In the genomic region with DNA sequence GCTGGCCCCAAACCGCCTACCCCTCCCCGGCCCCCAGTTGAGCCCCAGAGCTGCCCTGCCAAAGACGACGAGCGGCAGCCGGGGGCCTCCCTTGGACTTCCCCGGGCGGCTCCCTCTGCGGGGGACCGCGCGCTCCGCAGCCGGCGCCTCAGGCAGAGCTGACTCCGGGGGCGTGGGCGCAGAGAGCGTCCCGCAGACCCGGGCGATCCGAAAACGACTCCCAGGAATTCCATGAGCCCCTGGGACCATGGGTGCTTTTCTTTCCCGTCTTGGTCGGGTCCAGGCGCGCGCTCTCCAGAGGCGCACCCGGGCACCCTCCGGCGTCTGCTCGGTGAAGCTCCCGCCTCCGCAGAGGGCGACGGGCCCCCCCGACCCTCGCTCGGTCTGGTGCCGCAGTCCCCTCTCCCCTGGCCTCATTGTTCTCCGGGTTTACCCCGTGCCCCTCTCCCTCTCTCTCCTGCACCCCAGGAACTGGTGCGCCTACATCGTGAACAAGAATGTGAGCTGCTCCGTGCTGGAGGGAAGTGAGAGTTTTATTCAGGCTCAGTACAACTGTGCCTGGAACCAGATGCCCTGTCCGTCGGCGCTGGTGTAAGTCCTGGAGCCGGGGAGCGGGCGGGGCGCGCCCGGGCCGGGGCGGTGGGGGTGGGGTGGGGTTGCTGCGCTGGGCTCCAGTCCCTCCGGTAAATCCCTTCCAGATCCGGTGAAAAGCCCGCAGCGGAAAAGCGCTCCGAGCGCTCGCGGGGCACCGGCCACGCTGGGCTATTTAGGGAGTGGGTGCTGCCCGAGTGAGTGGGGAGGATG, we compare ENCODE assay signal across 8 cellular contexts. TPM values are rescaled to one million over a fixed set of nuclear protein-coding genes. Genes with fewer than 3 reads are reported as not detected.
DNase-seq lines count a peak whose midpoint lies in the region; ATAC-seq and TF ChIP-seq lines count a peak whose summit lies in the region.

No MANE protein-coding gene starts in this region.

- no peak overlapping the region for H3T11ph ChIP-seq in H9 (ENCODE audit: low read length)

- no peak overlapping the region for H2BK5ac ChIP-seq in H9 (ENCODE audit: insufficient read length, low read length)

- no peak overlapping the region for H3K56ac ChIP-seq in H9 (ENCODE audit: insufficient read length, low read depth, low read length)

- intact Hi-C loops in esophagus squamous epithelium (cut with DNase I), result no loop called here

- H2AK5ac ChIP-seq in H9 (ENCODE audit: insufficient read length, low read length), result no peak overlapping the region

- peaks cover 0 to 4% (median 0%) of the 10 kb centered on the region in 7 donors for H3K9me3 Mint-ChIP-seq in CD4-positive, CD25-positive, alpha-beta regulatory T cell
- H3K9me3 Mint-ChIP-seq in H9 (no peaks in the 10 kb centered on the region), nephron (no peaks in the 10 kb centered on the region)

- peak; percentile 14 to 20 for ATAC-seq in CD4-positive, CD25-positive, alpha-beta regulatory T cell (ENCODE audit: low read depth in 2 of 2)
- no peak for ATAC-seq in HG03196 (IDR thresholded peaks at IDR 0.05; ENCODE audit: unreplicated experiment)

- TF ChIP-seq POLR2A in esophagus squamous epithelium (IDR thresholded peaks at IDR 0.05), result no peak

- H4K20me1 ChIP-seq in H9 (ENCODE audit: control insufficient read depth, insufficient read depth, insufficient read length), result no peaks in the 10 kb centered on the region

- H3K36me3 Mint-ChIP-seq in CD4-positive, CD25-positive, alpha-beta regulatory T cell, result peaks cover 4% of the 10 kb centered on the region
- H3K36me3 Mint-ChIP-seq in H9 (ENCODE audit: insufficient read depth in 1 of 3, low read depth in 3 of 3), result no peaks in the 10 kb centered on the region
- H3K36me3 Mint-ChIP-seq in nephron (ENCODE audit: low read depth), result no peaks in the 10 kb centered on the region

- H3K9me3 ChIP-seq in CD4-positive, CD25-positive, alpha-beta regulatory T cell (ENCODE audit: control insufficient read depth in 2 of 2, low read length in 2 of 2), result no peaks in the 10 kb centered on the region
- H3K9me3 ChIP-seq in H9 (ENCODE audit: control insufficient read depth, low read depth, low read length) (no peaks in the 10 kb centered on the region), esophagus squamous epithelium (no peaks in the 10 kb centered on the region)

- H2BK12ac ChIP-seq in H9 (ENCODE audit: insufficient read length, low read depth, low read length), result no peak overlapping the region

- H4K91ac ChIP-seq in H9 (ENCODE audit: insufficient read length, low read depth, low read length), result no peak overlapping the region

- no peak overlapping the region for H3K27ac ChIP-seq in CD4-positive, CD25-positive, alpha-beta regulatory T cell (ENCODE audit: insufficient read depth, low read length, poor library complexity, severe bottlenecking)
- H3K27ac ChIP-seq in H9 (ENCODE audit: insufficient read length, low read depth, low read length) (no peak overlapping the region), esophagus squamous epithelium (peak overlapping the region; percentile 58 to 88 (median 78))

- H3K36me3 ChIP-seq in CD4-positive, CD25-positive, alpha-beta regulatory T cell (ENCODE audit: control insufficient read depth, insufficient read depth, low read length), result no peaks in the 10 kb centered on the region
- no peaks in the 10 kb centered on the region for H3K36me3 ChIP-seq in esophagus squamous epithelium

- H3K9ac ChIP-seq in H9 (ENCODE audit: extremely low read depth, insufficient read length, low read length), result no peak overlapping the region

- H2BK120ac ChIP-seq in H9 (ENCODE audit: low read depth, low read length, poor library complexity, severe bottlenecking), result no peak overlapping the region

- TF ChIP-seq CTCF in H9 (conservative IDR thresholded peaks at IDR 0.05) (no peak), esophagus squamous epithelium (IDR thresholded peaks at IDR 0.05) (no peak), nephron (IDR thresholded peaks at IDR 0.05; ENCODE audit: unreplicated experiment in 3 of 3) (no peak)

- H3K4me1 Mint-ChIP-seq in CD4-positive, CD25-positive, alpha-beta regulatory T cell, result peaks cover 4 to 27% (median 16%) of the 10 kb centered on the region in 4 donors
- peaks cover 14 to 16% of the 10 kb centered on the region in 2 experiments for H3K4me1 Mint-ChIP-seq in H9
- peaks cover 43% of the 10 kb centered on the region for H3K4me1 Mint-ChIP-seq in nephron

- H3K4me3 ChIP-seq in CD4-positive, CD25-positive, alpha-beta regulatory T cell (ENCODE audit: low read depth, low read length), result no peak overlapping the region
- peak overlapping the region; percentile 33 to 62 (median 53) for H3K4me3 ChIP-seq in esophagus squamous epithelium

- H2AFZ ChIP-seq in H9 (ENCODE audit: low read length), result no peak overlapping the region

- H3K18ac ChIP-seq in H9 (ENCODE audit: insufficient read length, low read depth, low read length), result no peak overlapping the region

- peak overlapping the region in 1 of 3 donors; percentile 64 for H3K27ac Mint-ChIP-seq in CD4-positive, CD25-positive, alpha-beta regulatory T cell
- no peak overlapping the region for H3K27ac Mint-ChIP-seq in H9
- H3K27ac Mint-ChIP-seq in nephron, result peak overlapping the region; percentile 67 to 92 (median 76)

- no peak overlapping the region for H3K4ac ChIP-seq in H9 (ENCODE audit: low read depth, low read length)

- peaks cover 25% of the 10 kb centered on the region for H3K4me1 ChIP-seq in CD4-positive, CD25-positive, alpha-beta regulatory T cell (ENCODE audit: control insufficient read depth, insufficient read depth, low read length, poor library complexity, severe bottlenecking)
- H3K4me1 ChIP-seq in H9 (ENCODE audit: insufficient read depth, low read length), result no peaks in the 10 kb centered on the region
- H3K4me1 ChIP-seq in esophagus squamous epithelium, result peaks cover 9 to 28% (median 11%) of the 10 kb centered on the region in 3 donors

- WGBS in H9 (ENCODE audit: extremely low coverage, insufficient read length, low lambda C conversion rate), result no CpG with 5 or more reads among the region's 71 CpGs
- 0 to 14% methylated on average over 1 to 2 of the region's 71 CpGs for WGBS in esophagus squamous epithelium, 2 donors

- no peaks in the 10 kb centered on the region for H3K79me2 ChIP-seq in H9 (ENCODE audit: insufficient read depth, low read length)

- no peak overlapping the region for H2BK20ac ChIP-seq in H9 (ENCODE audit: low read depth, low read length, poor library complexity, severe bottlenecking)

- no peak overlapping the region for H3K14ac ChIP-seq in H9 (ENCODE audit: insufficient read depth, low read length)

- H3K23ac ChIP-seq in H9 (ENCODE audit: insufficient read length, low read depth, low read length), result no peak overlapping the region

- H3K4me2 ChIP-seq in H9 (ENCODE audit: insufficient read depth, insufficient read length, low read length), result peak overlapping the region; percentile 46

- H2BK15ac ChIP-seq in H9 (ENCODE audit: low read depth, low read length), result no peak overlapping the region

- no peaks in the 10 kb centered on the region for H3K79me1 ChIP-seq in H9 (ENCODE audit: insufficient read depth, low read depth, low read length, poor library complexity, severe bottlenecking)

- H4K8ac ChIP-seq in H9 (replicated peaks; ENCODE audit: insufficient read length, low read depth, low read length), result no peak overlapping the region

- peak in 1 of 3 donors; percentile 16 for DNase-seq in CD4-positive, CD25-positive, alpha-beta regulatory T cell
- DNase-seq in H9 (peak; percentile 56), esophagus squamous epithelium (lab: John Stamatoyannopoulos, UW) (no peak), NCI-H2171 treated with DMSO at 0.1 percent for 48 hours (lab: John Stamatoyannopoulos, UW) (no peak), NCI-H748 (lab: John Stamatoyannopoulos, UW; ENCODE audit: unreplicated experiment) (no peak)
- DNase-seq in activated CD4-positive, alpha-beta T cell treated with anti-CD3 and anti-CD28 coated beads, Interleukin-2, amount 50 U/mL, for 1 hour, result peak; percentile 8

- H3K4me3 Mint-ChIP-seq in CD4-positive, CD25-positive, alpha-beta regulatory T cell, result peak overlapping the region; percentile 36 to 80 (median 68)
- peak overlapping the region; percentile 82 to 94 for H3K4me3 Mint-ChIP-seq in H9
- peak overlapping the region; percentile 91 to 97 (median 96) for H3K4me3 Mint-ChIP-seq in nephron

- peaks cover 27% of the 10 kb centered on the region for H3K27me3 ChIP-seq in CD4-positive, CD25-positive, alpha-beta regulatory T cell (ENCODE audit: control insufficient read depth, insufficient read depth, low read length)
- peaks cover 37% of the 10 kb centered on the region; the same call in 1 of the 2 replicates for H3K27me3 ChIP-seq in H9 (ENCODE audit: insufficient read depth, low read length)
- H3K27me3 ChIP-seq in esophagus squamous epithelium, result peaks cover 0 to 79% (median 6%) of the 10 kb centered on the region in 4 donors

- H4K5ac ChIP-seq in H9 (ENCODE audit: insufficient read length, low read depth, low read length), result no peak overlapping the region

- H3K23me2 ChIP-seq in H9 (ENCODE audit: insufficient read length, low read depth, low read length, poor library complexity, severe bottlenecking), result peaks cover 7% of the 10 kb centered on the region

- H3K27me3 Mint-ChIP-seq in CD4-positive, CD25-positive, alpha-beta regulatory T cell, result peaks cover 36% of the 10 kb centered on the region
- H3K27me3 Mint-ChIP-seq in H9 (ENCODE audit: low read depth) (peaks cover 69% of the 10 kb centered on the region), nephron (ENCODE audit: low read depth) (peaks cover 66% of the 10 kb centered on the region)

RNA-seq across cellular contexts. Expression of gene EMILIN2, which starts 0.7 kb away (rescaled TPM):
- 4.6 TPM for total RNA-seq in CD4-positive, CD25-positive, alpha-beta regulatory T cell
- 1 to 10 TPM; 1.7 to 2.9 (median 2.0) TPM for polyA plus RNA-seq in CD4-positive, CD25-positive, alpha-beta regulatory T cell
- 20.0 and 21.3 TPM in 2 replicates for total RNA-seq in H9 (2021)
- total RNA-seq in esophagus squamous epithelium, result 10 to 100 TPM in 1 of 4 donors, 1 to 10 TPM in 3; 3.2 to 11.1 (median 5.5) TPM

Comparison
In these comparisons a context has a peak if more than half of its experiments do, and no peak if none do; other contexts are left out.
1. DNase-seq: peak in H9 (single experiment) and activated CD4-positive, alpha-beta T cell treated with anti-CD3 and anti-CD28 coated beads, Interleukin-2, amount 50 U/mL, for 1 hour (single experiment); none in esophagus squamous epithelium (single experiment), NCI-H2171 treated with DMSO at 0.1 percent for 48 hours (single experiment) and NCI-H748 (single experiment).
2. H3K27ac ChIP-seq: peak in esophagus squamous epithelium (4 of 4); none in CD4-positive, CD25-positive, alpha-beta regulatory T cell (single experiment) and H9 (single experiment).
3. H3K27ac Mint-ChIP-seq: peak in nephron (3 of 3); none in H9 (0 of 3).
4. Peak in every context shown above with its lines, with median percentiles within 50 percentile points of each other: H3K4me3 Mint-ChIP-seq.